10 cellular contexts compared by ENCODE assay signal in genomic region chr4:67714248-67714583, GRCh38.
DNase-seq lines count a peak whose midpoint lies in the region; ATAC-seq lines count a peak whose summit lies in the region.
"Had no signal": no experiment of that assay in that cellular context is flagged by ENCODE, and none has a peak within 500 bp of the region (broad histone marks: within the 10 kb centered on the region; RNA-seq: fewer than 3 reads in every experiment).

No MANE protein-coding gene starts in this region.

- H3K36me3 Mint-ChIP-seq in T-helper 2 cell treated with Interferon-gamma antibody and Interleukin-4, amounts not matched to agents 5 μg/mL and 100 μg/mL, for 36 hours (ENCODE audit: low read depth): peaks cover 33% of the 10 kb centered on the region

- H3K9me3 Mint-ChIP-seq in T-helper 2 cell treated with Interferon-gamma antibody and Interleukin-4, amounts not matched to agents 5 μg/mL and 100 μg/mL, for 36 hours: peaks cover 2% of the 10 kb centered on the region

- H3K4me3 Mint-ChIP-seq in T-helper 2 cell treated with Interferon-gamma antibody and Interleukin-4, amounts not matched to agents 5 μg/mL and 100 μg/mL, for 36 hours: no peak overlapping the region

- peaks cover 20% of the 10 kb centered on the region for H3K4me1 Mint-ChIP-seq in T-helper 2 cell treated with Interferon-gamma antibody and Interleukin-4, amounts not matched to agents 5 μg/mL and 100 μg/mL, for 36 hours (ENCODE audit: low read depth)

- ATAC-seq in HG02623 (IDR thresholded peaks at IDR 0.05; ENCODE audit: unreplicated experiment) (peak; percentile 62), HG02981 (IDR thresholded peaks at IDR 0.05; ENCODE audit: unreplicated experiment) (no peak)
- peak; percentile 85 to 89 for ATAC-seq in activated CD4-positive, CD25-positive, alpha-beta regulatory T cell treated with anti-CD3 and anti-CD28 coated beads, Interleukin-2, amount 50 U/mL, for 24 hours

- no peaks in the 10 kb centered on the region for H3K27me3 Mint-ChIP-seq in T-helper 2 cell treated with Interferon-gamma antibody and Interleukin-4, amounts not matched to agents 5 μg/mL and 100 μg/mL, for 36 hours (ENCODE audit: low read depth)

- peak overlapping the region; percentile 73 for H3K27ac Mint-ChIP-seq in T-helper 2 cell treated with Interferon-gamma antibody and Interleukin-4, amounts not matched to agents 5 μg/mL and 100 μg/mL, for 36 hours

- DNase-seq in T-helper 2 cell treated with Interferon-gamma antibody and Interleukin-4, amounts not matched to agents 5 μg/mL and 100 μg/mL, for 36 hours (ENCODE audit: low spot score): peak; percentile 66
- DNase-seq in T-helper 2 cell: no peak
- DNase-seq in stimulated activated CD4-positive, alpha-beta T cell treated with anti-CD3 and anti-CD28 coated beads, TNF-alpha, amount 100 ng/mL, for 48 hours (ENCODE audit: low read depth in 3 of 3): peak in 2 of 3 donors; percentile 20 to 38
- DNase-seq in GM03348 (ENCODE audit: low spot score): no peak
- no peak for DNase-seq in HuH-7.5 (ENCODE audit: low spot score)
- DNase-seq: Karpas-422, SIG-M5 had no signal

Comparison
In these comparisons a context has a peak if more than half of its experiments do, and no peak if none do; other contexts are left out.
1. DNase-seq: peak in T-helper 2 cell treated with Interferon-gamma antibody and Interleukin-4, amounts not matched to agents 5 μg/mL and 100 μg/mL, for 36 hours (single experiment) and stimulated activated CD4-positive, alpha-beta T cell treated with anti-CD3 and anti-CD28 coated beads, TNF-alpha, amount 100 ng/mL, for 48 hours (2 of 3); none in T-helper 2 cell (0 of 5), GM03348 (single experiment) and HuH-7.5 (single experiment).